ENCODE assay signal across 1 cellular context in the genomic region with DNA sequence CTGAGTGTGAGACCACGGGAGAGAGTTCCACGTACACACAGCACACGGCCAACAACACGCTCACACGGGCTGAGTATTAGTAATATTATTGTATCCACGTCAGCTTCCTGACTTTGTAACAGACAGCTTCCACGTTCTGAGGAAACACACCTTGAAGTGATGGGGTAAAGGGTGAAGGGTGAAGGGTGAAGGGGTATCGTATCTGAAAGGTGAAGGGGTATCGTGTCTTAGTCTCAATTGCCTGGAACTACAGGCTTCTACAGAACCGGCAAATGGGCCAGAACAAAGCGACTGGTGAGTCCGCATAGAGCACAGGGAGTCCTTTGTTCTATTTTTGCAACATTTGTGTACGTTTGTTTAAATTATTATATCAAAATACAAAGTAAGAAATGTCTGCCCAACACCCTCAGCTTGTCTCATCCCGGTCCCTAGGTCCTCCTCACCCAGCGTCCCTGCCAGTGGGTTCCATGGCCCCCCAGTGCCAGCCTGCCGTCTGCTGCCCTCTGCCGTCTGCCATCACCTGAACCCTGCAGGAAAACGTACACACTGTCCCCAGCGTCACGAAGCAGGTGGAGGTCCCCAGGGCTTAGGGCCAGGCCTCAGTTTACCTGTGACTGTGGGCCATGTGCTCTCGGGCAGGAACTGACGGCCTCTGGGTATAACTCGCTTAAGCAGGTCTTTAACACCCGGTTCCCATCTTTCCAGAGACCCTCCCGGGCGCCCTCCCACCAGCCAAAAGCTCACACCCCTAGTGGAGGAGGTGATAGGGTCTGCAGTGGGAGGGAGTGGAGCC.
TF ChIP-seq lines count a peak whose summit lies in the region.

No MANE protein-coding gene starts in this region.

TF ChIP-seq in HepG2, 621 proteins besides CTCF, POLR2A, EP300 and RAD21 (continued from another document and continues in another):
- TF ChIP-seq ZNF33A (CRISPR knock-in tag; IDR thresholded peaks at IDR 0.05; ENCODE audit: borderline replicate concordance) (no peak), ZNF30 (CRISPR knock-in tag; IDR thresholded peaks at IDR 0.05) (no peak), NCOA1 (CRISPR knock-in tag; IDR thresholded peaks at IDR 0.05) (no peak), POLR2AphosphoS2 (IDR thresholded peaks at IDR 0.05; ENCODE audit: low read depth, low read length) (no peak), ZNF788 (CRISPR knock-in tag; IDR thresholded peaks at IDR 0.05; ENCODE audit: borderline replicate concordance) (no peak), ZBTB8A (CRISPR knock-in tag; IDR thresholded peaks at IDR 0.05; ENCODE audit: borderline replicate concordance, low read depth) (no peak), RFXANK (CRISPR knock-in tag; IDR thresholded peaks at IDR 0.05) (no peak), ZNF737 (CRISPR knock-in tag; IDR thresholded peaks at IDR 0.05; ENCODE audit: borderline replicate concordance) (no peak), EZH2 (conservative IDR thresholded peaks at IDR 0.05; ENCODE audit: low read depth, low read length) (no peak), FOXK1 (CRISPR knock-in tag; IDR thresholded peaks at IDR 0.05; ENCODE audit: borderline replicate concordance, low read depth) (peak; percentile 29; the same call in 1 of the 2 replicates), SETDB1 (CRISPR knock-in tag; IDR thresholded peaks at IDR 0.05; ENCODE audit: borderline replicate concordance) (no peak), ZNF543 (CRISPR knock-in tag; IDR thresholded peaks at IDR 0.05) (no peak), ZNF460 (CRISPR knock-in tag; IDR thresholded peaks at IDR 0.05; ENCODE audit: borderline replicate concordance) (no peak), KAT2B (IDR thresholded peaks at IDR 0.05; ENCODE audit: borderline replicate concordance, low read depth, low read length) (no peak), AGO1 (IDR thresholded peaks at IDR 0.05; ENCODE audit: low read depth, low read length, poor library complexity, severe bottlenecking) (no peak), HOXA5 (CRISPR knock-in tag; IDR thresholded peaks at IDR 0.05) (no peak), FLYWCH1 (CRISPR knock-in tag; IDR thresholded peaks at IDR 0.05) (no peak), ZSCAN9 (CRISPR knock-in tag; IDR thresholded peaks at IDR 0.05; ENCODE audit: borderline replicate concordance) (no peak), ZNF333 (CRISPR knock-in tag; IDR thresholded peaks at IDR 0.05; ENCODE audit: borderline replicate concordance) (no peak), YEATS2 (CRISPR knock-in tag; IDR thresholded peaks at IDR 0.05; ENCODE audit: borderline replicate concordance) (0 out of 2 replicates have a peak, but pooled peaks have one; percentile 42), HDAC6 (IDR thresholded peaks at IDR 0.05; ENCODE audit: low read depth, low read length) (no peak), KDM6A (CRISPR knock-in tag; IDR thresholded peaks at IDR 0.05; ENCODE audit: low read depth) (no peak), ZNF572 (CRISPR knock-in tag; IDR thresholded peaks at IDR 0.05) (no peak), TBX2 (CRISPR knock-in tag; IDR thresholded peaks at IDR 0.05; ENCODE audit: borderline replicate concordance) (no peak), AHR (CRISPR knock-in tag; IDR thresholded peaks at IDR 0.05) (no peak), ZNF10 (CRISPR knock-in tag; IDR thresholded peaks at IDR 0.05; ENCODE audit: borderline replicate concordance, low read depth) (no peak), ZFP90 (CRISPR knock-in tag; IDR thresholded peaks at IDR 0.05; ENCODE audit: borderline replicate concordance) (no peak), ZNF326 (CRISPR knock-in tag; IDR thresholded peaks at IDR 0.05; ENCODE audit: borderline replicate concordance) (no peak), SALL1 (CRISPR knock-in tag; IDR thresholded peaks at IDR 0.05) (peak; percentile 21; the same call in 1 of the 2 replicates), ARHGAP35 (CRISPR knock-in tag; IDR thresholded peaks at IDR 0.05; ENCODE audit: borderline replicate concordance) (no peak), ZNF564 (CRISPR knock-in tag; IDR thresholded peaks at IDR 0.05) (no peak), TEAD2 (CRISPR knock-in tag; IDR thresholded peaks at IDR 0.05) (no peak), MLLT10 (CRISPR knock-in tag; IDR thresholded peaks at IDR 0.05) (no peak), RARA (CRISPR knock-in tag; IDR thresholded peaks at IDR 0.05) (no peak), NFYC (CRISPR knock-in tag; IDR thresholded peaks at IDR 0.05) (no peak), ZNF746 (CRISPR knock-in tag; IDR thresholded peaks at IDR 0.05) (no peak), TOPORS (CRISPR knock-in tag; IDR thresholded peaks at IDR 0.05) (no peak), CHCHD3 (CRISPR knock-in tag; IDR thresholded peaks at IDR 0.05) (no peak), HIVEP1 (CRISPR knock-in tag; IDR thresholded peaks at IDR 0.05) (no peak), SNRNP70 (IDR thresholded peaks at IDR 0.05; ENCODE audit: low read depth, low read length) (no peak)
- TF ChIP-seq, protein P1, sequence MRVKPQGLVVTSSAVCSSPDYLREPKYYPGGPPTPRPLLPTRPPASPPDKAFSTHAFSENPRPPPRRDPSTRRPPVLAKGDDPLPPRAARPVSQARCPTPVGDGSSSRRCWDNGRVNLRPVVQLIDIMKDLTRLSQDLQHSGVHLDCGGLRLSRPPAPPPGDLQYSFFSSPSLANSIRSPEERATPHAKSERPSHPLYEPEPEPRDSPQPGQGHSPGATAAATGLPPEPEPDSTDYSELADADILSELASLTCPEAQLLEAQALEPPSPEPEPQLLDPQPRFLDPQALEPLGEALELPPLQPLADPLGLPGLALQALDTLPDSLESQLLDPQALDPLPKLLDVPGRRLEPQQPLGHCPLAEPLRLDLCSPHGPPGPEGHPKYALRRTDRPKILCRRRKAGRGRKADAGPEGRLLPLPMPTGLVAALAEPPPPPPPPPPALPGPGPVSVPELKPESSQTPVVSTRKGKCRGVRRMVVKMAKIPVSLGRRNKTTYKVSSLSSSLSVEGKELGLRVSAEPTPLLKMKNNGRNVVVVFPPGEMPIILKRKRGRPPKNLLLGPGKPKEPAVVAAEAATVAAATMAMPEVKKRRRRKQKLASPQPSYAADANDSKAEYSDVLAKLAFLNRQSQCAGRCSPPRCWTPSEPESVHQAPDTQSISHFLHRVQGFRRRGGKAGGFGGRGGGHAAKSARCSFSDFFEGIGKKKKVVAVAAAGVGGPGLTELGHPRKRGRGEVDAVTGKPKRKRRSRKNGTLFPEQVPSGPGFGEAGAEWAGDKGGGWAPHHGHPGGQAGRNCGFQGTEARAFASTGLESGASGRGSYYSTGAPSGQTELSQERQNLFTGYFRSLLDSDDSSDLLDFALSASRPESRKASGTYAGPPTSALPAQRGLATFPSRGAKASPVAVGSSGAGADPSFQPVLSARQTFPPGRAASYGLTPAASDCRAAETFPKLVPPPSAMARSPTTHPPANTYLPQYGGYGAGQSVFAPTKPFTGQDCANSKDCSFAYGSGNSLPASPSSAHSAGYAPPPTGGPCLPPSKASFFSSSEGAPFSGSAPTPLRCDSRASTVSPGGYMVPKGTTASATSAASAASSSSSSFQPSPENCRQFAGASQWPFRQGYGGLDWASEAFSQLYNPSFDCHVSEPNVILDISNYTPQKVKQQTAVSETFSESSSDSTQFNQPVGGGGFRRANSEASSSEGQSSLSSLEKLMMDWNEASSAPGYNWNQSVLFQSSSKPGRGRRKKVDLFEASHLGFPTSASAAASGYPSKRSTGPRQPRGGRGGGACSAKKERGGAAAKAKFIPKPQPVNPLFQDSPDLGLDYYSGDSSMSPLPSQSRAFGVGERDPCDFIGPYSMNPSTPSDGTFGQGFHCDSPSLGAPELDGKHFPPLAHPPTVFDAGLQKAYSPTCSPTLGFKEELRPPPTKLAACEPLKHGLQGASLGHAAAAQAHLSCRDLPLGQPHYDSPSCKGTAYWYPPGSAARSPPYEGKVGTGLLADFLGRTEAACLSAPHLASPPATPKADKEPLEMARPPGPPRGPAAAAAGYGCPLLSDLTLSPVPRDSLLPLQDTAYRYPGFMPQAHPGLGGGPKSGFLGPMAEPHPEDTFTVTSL (CRISPR knock-in tag; IDR thresholded peaks at IDR 0.05; ENCODE audit: borderline replicate concordance), result no peak
- TF ChIP-seq, protein P2, sequence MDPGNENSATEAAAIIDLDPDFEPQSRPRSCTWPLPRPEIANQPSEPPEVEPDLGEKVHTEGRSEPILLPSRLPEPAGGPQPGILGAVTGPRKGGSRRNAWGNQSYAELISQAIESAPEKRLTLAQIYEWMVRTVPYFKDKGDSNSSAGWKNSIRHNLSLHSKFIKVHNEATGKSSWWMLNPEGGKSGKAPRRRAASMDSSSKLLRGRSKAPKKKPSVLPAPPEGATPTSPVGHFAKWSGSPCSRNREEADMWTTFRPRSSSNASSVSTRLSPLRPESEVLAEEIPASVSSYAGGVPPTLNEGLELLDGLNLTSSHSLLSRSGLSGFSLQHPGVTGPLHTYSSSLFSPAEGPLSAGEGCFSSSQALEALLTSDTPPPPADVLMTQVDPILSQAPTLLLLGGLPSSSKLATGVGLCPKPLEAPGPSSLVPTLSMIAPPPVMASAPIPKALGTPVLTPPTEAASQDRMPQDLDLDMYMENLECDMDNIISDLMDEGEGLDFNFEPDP (CRISPR knock-in tag; conservative IDR thresholded peaks at IDR 0.05), result no peak
- TF ChIP-seq, protein P3, sequence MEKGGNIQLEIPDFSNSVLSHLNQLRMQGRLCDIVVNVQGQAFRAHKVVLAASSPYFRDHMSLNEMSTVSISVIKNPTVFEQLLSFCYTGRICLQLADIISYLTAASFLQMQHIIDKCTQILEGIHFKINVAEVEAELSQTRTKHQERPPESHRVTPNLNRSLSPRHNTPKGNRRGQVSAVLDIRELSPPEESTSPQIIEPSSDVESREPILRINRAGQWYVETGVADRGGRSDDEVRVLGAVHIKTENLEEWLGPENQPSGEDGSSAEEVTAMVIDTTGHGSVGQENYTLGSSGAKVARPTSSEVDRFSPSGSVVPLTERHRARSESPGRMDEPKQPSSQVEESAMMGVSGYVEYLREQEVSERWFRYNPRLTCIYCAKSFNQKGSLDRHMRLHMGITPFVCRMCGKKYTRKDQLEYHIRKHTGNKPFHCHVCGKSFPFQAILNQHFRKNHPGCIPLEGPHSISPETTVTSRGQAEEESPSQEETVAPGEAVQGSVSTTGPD (CRISPR knock-in tag; IDR thresholded peaks at IDR 0.05), result no peak
- TF ChIP-seq, protein P4, sequence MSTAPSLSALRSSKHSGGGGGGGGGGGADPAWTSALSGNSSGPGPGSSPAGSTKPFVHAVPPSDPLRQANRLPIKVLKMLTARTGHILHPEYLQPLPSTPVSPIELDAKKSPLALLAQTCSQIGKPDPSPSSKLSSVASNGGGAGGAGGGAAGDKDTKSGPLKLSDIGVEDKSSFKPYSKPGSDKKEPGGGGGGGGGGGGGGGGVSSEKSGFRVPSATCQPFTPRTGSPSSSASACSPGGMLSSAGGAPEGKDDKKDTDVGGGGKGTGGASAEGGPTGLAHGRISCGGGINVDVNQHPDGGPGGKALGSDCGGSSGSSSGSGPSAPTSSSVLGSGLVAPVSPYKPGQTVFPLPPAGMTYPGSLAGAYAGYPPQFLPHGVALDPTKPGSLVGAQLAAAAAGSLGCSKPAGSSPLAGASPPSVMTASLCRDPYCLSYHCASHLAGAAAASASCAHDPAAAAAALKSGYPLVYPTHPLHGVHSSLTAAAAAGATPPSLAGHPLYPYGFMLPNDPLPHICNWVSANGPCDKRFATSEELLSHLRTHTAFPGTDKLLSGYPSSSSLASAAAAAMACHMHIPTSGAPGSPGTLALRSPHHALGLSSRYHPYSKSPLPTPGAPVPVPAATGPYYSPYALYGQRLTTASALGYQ (CRISPR knock-in tag; IDR thresholded peaks at IDR 0.05), result no peak
- TF ChIP-seq, protein P5, sequence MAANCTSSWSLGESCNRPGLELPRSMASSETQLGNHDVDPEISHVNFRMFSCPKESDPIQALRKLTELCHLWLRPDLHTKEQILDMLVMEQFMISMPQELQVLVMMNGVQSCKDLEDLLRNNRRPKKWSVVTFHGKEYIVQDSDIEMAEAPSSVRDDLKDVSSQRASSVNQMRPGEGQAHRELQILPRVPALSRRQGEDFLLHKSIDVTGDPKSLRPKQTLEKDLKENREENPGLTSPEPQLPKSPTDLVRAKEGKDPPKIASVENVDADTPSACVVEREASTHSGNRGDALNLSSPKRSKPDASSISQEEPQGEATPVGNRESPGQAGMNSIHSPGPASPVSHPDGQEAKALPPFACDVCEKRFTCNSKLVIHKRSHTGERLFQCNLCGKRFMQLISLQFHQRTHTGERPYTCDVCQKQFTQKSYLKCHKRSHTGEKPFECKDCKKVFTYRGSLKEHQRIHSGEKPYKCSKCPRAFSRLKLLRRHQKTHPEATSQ (CRISPR knock-in tag; IDR thresholded peaks at IDR 0.05; ENCODE audit: borderline replicate concordance), result no peak
- TF ChIP-seq, protein P6, sequence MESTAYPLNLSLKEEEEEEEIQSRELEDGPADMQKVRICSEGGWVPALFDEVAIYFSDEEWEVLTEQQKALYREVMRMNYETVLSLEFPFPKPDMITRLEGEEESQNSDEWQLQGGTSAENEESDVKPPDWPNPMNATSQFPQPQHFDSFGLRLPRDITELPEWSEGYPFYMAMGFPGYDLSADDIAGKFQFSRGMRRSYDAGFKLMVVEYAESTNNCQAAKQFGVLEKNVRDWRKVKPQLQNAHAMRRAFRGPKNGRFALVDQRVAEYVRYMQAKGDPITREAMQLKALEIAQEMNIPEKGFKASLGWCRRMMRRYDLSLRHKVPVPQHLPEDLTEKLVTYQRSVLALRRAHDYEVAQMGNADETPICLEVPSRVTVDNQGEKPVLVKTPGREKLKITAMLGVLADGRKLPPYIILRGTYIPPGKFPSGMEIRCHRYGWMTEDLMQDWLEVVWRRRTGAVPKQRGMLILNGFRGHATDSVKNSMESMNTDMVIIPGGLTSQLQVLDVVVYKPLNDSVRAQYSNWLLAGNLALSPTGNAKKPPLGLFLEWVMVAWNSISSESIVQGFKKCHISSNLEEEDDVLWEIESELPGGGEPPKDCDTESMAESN (CRISPR knock-in tag; conservative IDR thresholded peaks at IDR 0.05), result 0 out of 2 replicates have a peak, but pooled peaks have one; percentile 39
- TF ChIP-seq, protein P7, sequence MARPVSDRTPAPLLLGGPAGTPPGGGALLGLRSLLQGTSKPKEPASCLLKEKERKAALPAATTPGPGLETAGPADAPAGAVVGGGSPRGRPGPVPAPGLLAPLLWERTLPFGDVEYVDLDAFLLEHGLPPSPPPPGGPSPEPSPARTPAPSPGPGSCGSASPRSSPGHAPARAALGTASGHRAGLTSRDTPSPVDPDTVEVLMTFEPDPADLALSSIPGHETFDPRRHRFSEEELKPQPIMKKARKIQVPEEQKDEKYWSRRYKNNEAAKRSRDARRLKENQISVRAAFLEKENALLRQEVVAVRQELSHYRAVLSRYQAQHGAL (CRISPR knock-in tag; IDR thresholded peaks at IDR 0.05; ENCODE audit: not compliant biosample characterization), result no peak
- TF ChIP-seq, protein P8, sequence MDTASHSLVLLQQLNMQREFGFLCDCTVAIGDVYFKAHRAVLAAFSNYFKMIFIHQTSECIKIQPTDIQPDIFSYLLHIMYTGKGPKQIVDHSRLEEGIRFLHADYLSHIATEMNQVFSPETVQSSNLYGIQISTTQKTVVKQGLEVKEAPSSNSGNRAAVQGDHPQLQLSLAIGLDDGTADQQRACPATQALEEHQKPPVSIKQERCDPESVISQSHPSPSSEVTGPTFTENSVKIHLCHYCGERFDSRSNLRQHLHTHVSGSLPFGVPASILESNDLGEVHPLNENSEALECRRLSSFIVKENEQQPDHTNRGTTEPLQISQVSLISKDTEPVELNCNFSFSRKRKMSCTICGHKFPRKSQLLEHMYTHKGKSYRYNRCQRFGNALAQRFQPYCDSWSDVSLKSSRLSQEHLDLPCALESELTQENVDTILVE (CRISPR knock-in tag; IDR thresholded peaks at IDR 0.05), result no peak
